ENCODE assay signal across 22 cellular contexts in the genomic region with DNA sequence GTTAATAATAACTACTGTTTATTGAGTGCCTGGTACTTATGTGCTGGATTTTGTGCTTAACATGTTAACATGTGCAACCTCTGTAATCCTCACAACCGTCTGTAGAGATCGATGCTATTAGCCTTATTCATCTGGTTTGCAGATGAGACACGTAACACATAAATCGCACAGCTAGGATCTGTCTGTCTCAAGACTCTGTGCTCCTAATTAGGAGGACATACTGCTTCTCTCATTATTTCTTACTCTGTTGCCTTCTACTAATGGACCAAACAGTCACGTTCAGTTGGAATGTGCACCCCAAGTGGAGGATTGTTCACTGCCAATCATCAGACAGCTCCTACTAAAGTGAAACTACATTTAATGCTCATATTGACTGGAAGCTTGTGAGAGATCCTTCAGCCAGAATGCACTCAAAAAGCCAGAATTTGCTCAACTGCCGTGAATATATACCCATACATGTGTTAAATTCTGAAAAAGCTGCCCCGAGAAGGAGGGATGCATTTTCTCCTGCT.
DNase-seq lines count a peak whose midpoint lies in the region; ATAC-seq and TF ChIP-seq lines count a peak whose summit lies in the region.
"Had no signal": no experiment of that assay in that cellular context is flagged by ENCODE, and none has a peak within 500 bp of the region (broad histone marks: within the 10 kb centered on the region; RNA-seq: fewer than 3 reads in every experiment).

No MANE protein-coding gene starts in this region.

- no peaks in the 10 kb centered on the region for H3K27me3 ChIP-seq in naive thymus-derived CD4-positive, alpha-beta T cell (ENCODE audit: control insufficient read depth in 2 of 2, insufficient read depth in 2 of 2, low read length in 2 of 2)
- H3K27me3 ChIP-seq in thymus (ENCODE audit: control insufficient read depth, insufficient read depth): no peaks in the 10 kb centered on the region
- H3K27me3 ChIP-seq: transverse colon had no signal

- H3K4me1 Mint-ChIP-seq in brain (peaks cover 64% of the 10 kb centered on the region), osteocyte (ENCODE audit: unreplicated experiment) (peaks cover 10% of the 10 kb centered on the region)
- H3K4me1 Mint-ChIP-seq in naive thymus-derived CD4-positive, alpha-beta T cell: peaks cover 0 to 10% (median 4%) of the 10 kb centered on the region in 7 donors
- H3K4me1 Mint-ChIP-seq: activated B cell treated with CpG ODN at 0.5 μM for 24 hours; CD8-positive, alpha-beta memory T cell; memory B cell; stimulated activated effector memory CD8-positive, alpha-beta T cell treated with anti-CD3 and anti-CD28 coated beads, Interleukin-12 subunit alpha, Interleukin-12 subunit beta, amount 100 ng/mL, for 72 hours had no signal

- H3K27ac ChIP-seq in naive thymus-derived CD4-positive, alpha-beta T cell (ENCODE audit: low read depth, low read length): no peak overlapping the region
- peak overlapping the region; percentile 27 for H3K27ac ChIP-seq in thymus (ENCODE audit: low read depth)
- H3K27ac ChIP-seq: HL-60, transverse colon had no signal

- peak overlapping the region in 1 of 5 experiments; percentile 37 for H3K4me3 Mint-ChIP-seq in brain
- no peak overlapping the region for H3K4me3 Mint-ChIP-seq in naive thymus-derived CD4-positive, alpha-beta T cell
- no peak overlapping the region for H3K4me3 Mint-ChIP-seq in osteocyte (ENCODE audit: unreplicated experiment)
- H3K4me3 Mint-ChIP-seq: activated B cell treated with CpG ODN at 0.5 μM for 24 hours; activated naive CD8-positive, alpha-beta T cell; CD8-positive, alpha-beta memory T cell; memory B cell; naive thymus-derived CD8-positive, alpha-beta T cell; stimulated activated effector memory CD8-positive, alpha-beta T cell treated with anti-CD3 and anti-CD28 coated beads, Interleukin-12 subunit alpha, Interleukin-12 subunit beta, amount 100 ng/mL, for 72 hours; T-helper 17 cell had no signal

- DNase-seq in Right ventricle myocardium superior (no peak), Right ventricle myocardium inferior (ENCODE audit: missing footprints) (no peak), osteocyte (ENCODE audit: extremely low spot score, unreplicated experiment) (no peak), NK-92 (lab: John Stamatoyannopoulos, UW; ENCODE audit: unreplicated experiment) (no peak)
- no peak for DNase-seq in naive thymus-derived CD4-positive, alpha-beta T cell
- DNase-seq in activated CD8-positive, alpha-beta memory T cell treated with anti-CD3 and anti-CD28 coated beads for 24 hours: no peak
- DNase-seq: activated B cell treated with CpG ODN at 0.5 μM for 24 hours; CD8-positive, alpha-beta memory T cell; kidney; naive thymus-derived CD8-positive, alpha-beta T cell; NCI-H187 treated with DMSO at 0.1 percent for 48 hours; NCI-H446 treated with DMSO at 0.1 percent for 48 hours; SHP77; T-helper 17 cell; transverse colon had no signal

- H3K36me3 Mint-ChIP-seq in brain: peaks cover 51% of the 10 kb centered on the region
- peaks cover 12 to 70% (median 22%) of the 10 kb centered on the region in 5 donors for H3K36me3 Mint-ChIP-seq in naive thymus-derived CD4-positive, alpha-beta T cell
- peaks cover 4% of the 10 kb centered on the region for H3K36me3 Mint-ChIP-seq in osteocyte (ENCODE audit: unreplicated experiment)

- H3K9me3 Mint-ChIP-seq in brain (no peaks in the 10 kb centered on the region), osteocyte (ENCODE audit: unreplicated experiment) (no peaks in the 10 kb centered on the region)
- H3K9me3 Mint-ChIP-seq in naive thymus-derived CD4-positive, alpha-beta T cell: no peaks in the 10 kb centered on the region
- H3K9me3 Mint-ChIP-seq: activated B cell treated with CpG ODN at 0.5 μM for 24 hours; CD8-positive, alpha-beta memory T cell; memory B cell; naive thymus-derived CD8-positive, alpha-beta T cell; stimulated activated effector memory CD8-positive, alpha-beta T cell treated with anti-CD3 and anti-CD28 coated beads, Interleukin-12 subunit alpha, Interleukin-12 subunit beta, amount 100 ng/mL, for 72 hours had no signal

- peaks cover 0 to 97% (median 31%) of the 10 kb centered on the region in 3 experiments for H3K36me3 ChIP-seq in naive thymus-derived CD4-positive, alpha-beta T cell (ENCODE audit: control insufficient read depth in 2 of 3, insufficient read depth in 3 of 3, low read length in 3 of 3)
- H3K36me3 ChIP-seq in thymus (ENCODE audit: control insufficient read depth, insufficient read depth): peaks cover 16% of the 10 kb centered on the region
- H3K36me3 ChIP-seq: prostate gland, transverse colon had no signal

- no peak for TF ChIP-seq CTCF in brain (conservative IDR thresholded peaks at IDR 0.05)
- TF ChIP-seq CTCF in osteocyte (IDR thresholded peaks at IDR 0.05): no peak

- H3K4me1 ChIP-seq in naive thymus-derived CD4-positive, alpha-beta T cell (ENCODE audit: control insufficient read depth in 2 of 2, insufficient read depth in 2 of 2, low read length in 2 of 2): no peaks in the 10 kb centered on the region
- no peaks in the 10 kb centered on the region for H3K4me1 ChIP-seq in thymus (ENCODE audit: control insufficient read depth, insufficient read depth, low read length)
- H3K4me1 ChIP-seq: prostate gland, transverse colon had no signal

- ATAC-seq in Right ventricle myocardium superior (ENCODE audit: poor library complexity): peak; percentile 4
- no peak for ATAC-seq in Right ventricle myocardium inferior
- ATAC-seq in naive thymus-derived CD4-positive, alpha-beta T cell: no peak
- ATAC-seq: naive thymus-derived CD8-positive, alpha-beta T cell; stimulated activated effector memory CD8-positive, alpha-beta T cell treated with anti-CD3 and anti-CD28 coated beads, Interleukin-12 subunit alpha, Interleukin-12 subunit beta, amount 100 ng/mL, for 72 hours; T-helper 17 cell had no signal

- CTCF ChIA-PET in naive thymus-derived CD4-positive, alpha-beta T cell (lab: Charles Lee): interaction anchor here (0.6 to 1.6 kb wide), 3 partner anchors 9 to 126 kb away, joined by 3 to 6 read pairs (median 4); no protein-coding TSS in a partner anchor

- H3K27ac Mint-ChIP-seq in brain: peak overlapping the region in 4 of 5 experiments; percentile 55 to 94 (median 84)
- peak overlapping the region in 6 of 9 donors; percentile 2 to 79 (median 54) for H3K27ac Mint-ChIP-seq in naive thymus-derived CD4-positive, alpha-beta T cell
- H3K27ac Mint-ChIP-seq in osteocyte (ENCODE audit: unreplicated experiment): no peak overlapping the region
- H3K27ac Mint-ChIP-seq: activated B cell treated with CpG ODN at 0.5 μM for 24 hours; activated naive CD8-positive, alpha-beta T cell; memory B cell; T-helper 17 cell had no signal

- intact Hi-C loops in Right ventricle myocardium superior (cut with DNase I) (loop anchor here (5.0 kb wide), 1 partner anchor 106 kb away; the partner anchor contains the start of gene RNF144A), Right ventricle myocardium inferior (cut with DNase I) (loop anchor here (2.0 kb wide), 1 partner anchor 14 kb away; no protein-coding TSS in a partner anchor)
- intact Hi-C loops in naive thymus-derived CD4-positive, alpha-beta T cell (cut with micrococcal nuclease): no loop called here

- POLR2A ChIA-PET in naive thymus-derived CD4-positive, alpha-beta T cell (lab: Charles Lee): interaction anchor here (1.0 kb wide), 1 partner anchor 126 kb away, joined by 3 read pairs; no protein-coding TSS in a partner anchor

- 97% methylated on average over 7 of the region's 7 CpGs for WGBS in thymus

- no peaks in the 10 kb centered on the region for H3K9me3 ChIP-seq in naive thymus-derived CD4-positive, alpha-beta T cell (ENCODE audit: control insufficient read depth in 2 of 3, low read length in 3 of 3)
- no peaks in the 10 kb centered on the region for H3K9me3 ChIP-seq in thymus (ENCODE audit: control insufficient read depth)
- H3K9me3 ChIP-seq: prostate gland, transverse colon had no signal

- no peak overlapping the region for H3K4me3 ChIP-seq in naive thymus-derived CD4-positive, alpha-beta T cell (ENCODE audit: low read length)
- H3K4me3 ChIP-seq in thymus (ENCODE audit: low read length): no peak overlapping the region
- H3K4me3 ChIP-seq: prostate gland, transverse colon had no signal

- H3K27me3 Mint-ChIP-seq in brain: no peaks in the 10 kb centered on the region
- no peaks in the 10 kb centered on the region for H3K27me3 Mint-ChIP-seq in naive thymus-derived CD4-positive, alpha-beta T cell
- H3K27me3 Mint-ChIP-seq in osteocyte (ENCODE audit: unreplicated experiment): no peaks in the 10 kb centered on the region
- H3K27me3 Mint-ChIP-seq: activated B cell treated with CpG ODN at 0.5 μM for 24 hours; activated naive CD8-positive, alpha-beta T cell; memory B cell; naive thymus-derived CD8-positive, alpha-beta T cell; T-helper 17 cell had no signal

Comparison
In these comparisons a context has a peak if more than half of its experiments do, and no peak if none do; other contexts are left out.
1. intact Hi-C loops: an anchor here in Right ventricle myocardium superior (5.0 kb wide) and Right ventricle myocardium inferior (2.0 kb wide); none called in naive thymus-derived CD4-positive, alpha-beta T cell.